Comparison of ENCODE assay signal across 8 cellular contexts in the genomic region with DNA sequence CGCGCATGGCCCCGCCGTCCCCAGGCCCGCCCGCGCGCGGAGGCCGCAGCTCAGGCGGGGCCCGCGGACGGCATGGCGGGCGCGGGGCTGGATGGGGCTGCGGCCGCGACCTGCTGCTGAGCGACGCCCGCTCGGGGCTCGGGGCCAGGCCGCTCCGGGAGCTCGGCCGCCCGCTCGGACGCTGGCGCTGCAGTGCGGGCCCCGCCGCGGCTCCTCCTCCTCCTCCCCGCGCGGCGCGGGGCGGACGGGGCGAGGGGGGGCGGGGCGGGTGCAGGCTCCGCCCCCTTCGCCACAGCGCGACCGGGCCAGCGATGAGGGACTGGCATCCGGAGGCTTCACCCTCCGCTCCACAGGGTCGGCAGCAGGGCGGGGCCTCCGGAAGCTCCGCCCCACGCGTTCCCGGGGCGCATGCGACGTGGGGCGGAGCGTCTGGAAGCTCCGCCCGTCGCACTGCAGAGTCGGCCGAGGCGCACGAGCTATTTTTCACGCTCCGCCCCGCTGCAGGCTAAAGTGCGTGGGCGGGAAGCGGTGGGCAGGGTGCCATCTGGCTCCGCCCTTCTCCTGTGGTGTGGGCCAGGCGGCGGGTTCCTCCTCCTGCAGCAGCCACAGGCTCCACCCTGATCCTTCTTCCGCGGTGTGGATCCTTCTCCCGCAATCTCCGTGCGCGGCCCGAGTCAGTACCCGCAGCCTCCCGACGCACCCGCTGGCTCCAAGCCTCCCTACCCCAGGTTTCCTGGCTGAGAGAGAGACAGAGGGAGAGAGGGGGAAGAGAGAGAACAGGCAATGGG. TPM values are rescaled to one million over a fixed set of nuclear protein-coding genes. Genes with fewer than 3 reads are reported as not detected.
DNase-seq lines count a peak whose midpoint lies in the region; ATAC-seq and TF ChIP-seq lines count a peak whose summit lies in the region.
"Not testable (repeated sequence)": the region's sequence is repeated elsewhere in the genome, so short reads cannot be mapped to it uniquely, and the experiment has no call there.

PKD1 (minus strand) TSS at position 196 of the 788 bp plus-strand sequence. CDS start 209 bp downstream, outside the sequence.

- H3K36me3 Mint-ChIP-seq in activated CD8-positive, alpha-beta T cell treated with anti-CD3 and anti-CD28 coated beads for 36 hours (ENCODE audit: low read depth), result not testable (repeated sequence)

- H3K9ac ChIP-seq in ES-I3 (ENCODE audit: low read depth, low read length) (peak within 1 kb of the TSS; percentile 47; the same call in 1 of the 2 replicates), OCI-LY3 (ENCODE audit: low read length) (peak within 1 kb of the TSS; percentile 68)

- H3K9me3 Mint-ChIP-seq in activated CD8-positive, alpha-beta T cell treated with anti-CD3 and anti-CD28 coated beads for 36 hours, result not testable (repeated sequence)

- peak within 1 kb of the TSS; percentile 70 for H3K4me2 ChIP-seq in OCI-LY3 (ENCODE audit: low read length)

- H3K9me3 ChIP-seq in ES-I3 (ENCODE audit: control insufficient read depth, insufficient read depth, low read length); OCI-LY3 (ENCODE audit: insufficient read depth, low read length); iPS-18c (ENCODE audit: control insufficient read depth, insufficient read depth, low read length); thymus (ENCODE audit: control insufficient read depth): not testable (repeated sequence)

- not testable (repeated sequence) for H4K20me1 ChIP-seq in OCI-LY3 (ENCODE audit: insufficient read depth, low read length)

- not testable (repeated sequence) for H3K27ac ChIP-seq in OCI-LY3 (ENCODE audit: low read length)
- peak within 1 kb of the TSS; percentile 52 for H3K27ac ChIP-seq in thymus (ENCODE audit: low read depth)

- CTCF ChIA-PET in activated CD8-positive, alpha-beta T cell treated with anti-CD3 and anti-CD28 coated beads for 36 hours (lab: Charles Lee), result interaction anchor here (0.7 to 2.1 kb wide), 3 partner anchors 113 to 132 kb away, joined by 3 to 7 read pairs (median 6); no protein-coding TSS in a partner anchor

- not testable (repeated sequence) for H3K79me2 ChIP-seq in OCI-LY3 (ENCODE audit: low read length)

- H3K36me3 ChIP-seq in ES-I3 (ENCODE audit: insufficient read depth, low read length); OCI-LY3 (replicated peaks; ENCODE audit: low read depth, low read length); thymus (ENCODE audit: control insufficient read depth, insufficient read depth): not testable (repeated sequence)

- H3K4me3 ChIP-seq in OCI-LY3 (ENCODE audit: low read length), result peak within 1 kb of the TSS; percentile 80
- peak within 1 kb of the TSS; percentile 36 for H3K4me3 ChIP-seq in iPS-18c (ENCODE audit: insufficient read depth, low read depth, low read length)
- peak within 1 kb of the TSS; percentile 47 for H3K4me3 ChIP-seq in thymus (ENCODE audit: low read length)

- H3K4me3 Mint-ChIP-seq in activated CD8-positive, alpha-beta T cell treated with anti-CD3 and anti-CD28 coated beads for 36 hours, result peak within 1 kb of the TSS; percentile 86

- intact Hi-C loops in activated CD8-positive, alpha-beta T cell treated with anti-CD3 and anti-CD28 coated beads for 36 hours (cut with micrococcal nuclease), result not testable (repeated sequence)

- POLR2A ChIA-PET in activated CD8-positive, alpha-beta T cell treated with anti-CD3 and anti-CD28 coated beads for 36 hours (lab: Charles Lee), result interaction anchor here (1.1 kb wide), 1 partner anchor 19 kb away, joined by 5 read pairs; no protein-coding TSS in a partner anchor

- WGBS in thymus, result under 1% methylated on average over 75 of the region's 94 CpGs

- peak; percentile 69 for ATAC-seq in activated CD8-positive, alpha-beta T cell treated with anti-CD3 and anti-CD28 coated beads for 36 hours

- H2AFZ ChIP-seq in OCI-LY3 (ENCODE audit: low read depth, low read length), result not testable (repeated sequence)

- not testable (repeated sequence) for H3K4me1 ChIP-seq in ES-I3 (ENCODE audit: insufficient read depth, low read length); OCI-LY3 (ENCODE audit: low read length); thymus (ENCODE audit: control insufficient read depth, insufficient read depth, low read length)

- not testable (repeated sequence) for TF ChIP-seq CTCF in OCI-LY3 (IDR thresholded peaks at IDR 0.05; ENCODE audit: low read depth, low read length); activated CD8-positive, alpha-beta T cell treated with anti-CD3 and anti-CD28 coated beads for 36 hours (IDR thresholded peaks at IDR 0.05)

- H3K27ac Mint-ChIP-seq in activated CD8-positive, alpha-beta T cell treated with anti-CD3 and anti-CD28 coated beads for 36 hours, result peak within 1 kb of the TSS; percentile 96

- DNase-seq in Kasumi-1 (lab: John Stamatoyannopoulos, UW) (peak; percentile 28 to 55), cerebellum (ENCODE audit: low spot score) (peak; percentile 67), renal cortical epithelial cell (ENCODE audit: low read depth) (peak; percentile 82)
- DNase-seq in activated CD8-positive, alpha-beta T cell treated with anti-CD3 and anti-CD28 coated beads for 36 hours, result peak; percentile 99

- H3K4me1 Mint-ChIP-seq in activated CD8-positive, alpha-beta T cell treated with anti-CD3 and anti-CD28 coated beads for 36 hours (ENCODE audit: low read depth), result not testable (repeated sequence)

- H3K27me3 Mint-ChIP-seq in activated CD8-positive, alpha-beta T cell treated with anti-CD3 and anti-CD28 coated beads for 36 hours, result not testable (repeated sequence)

- H3K27me3 ChIP-seq in OCI-LY3 (ENCODE audit: low read depth, low read length); thymus (ENCODE audit: control insufficient read depth, insufficient read depth): not testable (repeated sequence)

RNA-seq across cellular contexts. Expression of gene PKD1, which starts in this region (rescaled TPM):
- total RNA-seq in activated CD8-positive, alpha-beta T cell treated with anti-CD3 and anti-CD28 coated beads for 36 hours, result 10 to 100 TPM; 74.7 to 85.1 TPM
- total RNA-seq in cerebellum, result 120 TPM
- 17.4 and 98.0 TPM in 2 replicates for total RNA-seq in renal cortical epithelial cell
- 35.3 TPM for polyA plus RNA-seq in thymus

Comparison
In these comparisons a context has a peak if more than half of its experiments do, and no peak if none do; other contexts are left out.
1. DNase-seq: peak in every context shown above with its lines; median percentile 99 in activated CD8-positive, alpha-beta T cell treated with anti-CD3 and anti-CD28 coated beads for 36 hours; 82 in renal cortical epithelial cell; 67 in cerebellum; 42 in Kasumi-1.